In genomic region chr2:8357738-8358137, GRCh38 we compare ENCODE assay signal across 21 cellular contexts.
DNase-seq lines count a peak whose midpoint lies in the region; ATAC-seq and TF ChIP-seq lines count a peak whose summit lies in the region.
"Had no signal": no experiment of that assay in that cellular context is flagged by ENCODE, and none has a peak within 500 bp of the region (broad histone marks: within the 10 kb centered on the region; RNA-seq: fewer than 3 reads in every experiment).

No MANE protein-coding gene starts in this region.

- H3K4me1 Mint-ChIP-seq in GM23338 = no peaks in the 10 kb centered on the region
- H3K4me1 Mint-ChIP-seq in activated T-helper 17 cell treated with anti-CD3 and anti-CD28 coated beads, Interleukin-2, amount 50 U/mL, for 72 hours = peaks cover 12% of the 10 kb centered on the region
- peaks cover 24 to 30% of the 10 kb centered on the region in 2 donors for H3K4me1 Mint-ChIP-seq in natural killer cell treated with Interleukin-12 subunit alpha and Interleukin-12 subunit beta and Interleukin-15 and Interleukin-18, amount 100 ng/mL, for 72 hours (ENCODE audit: low read depth in 2 of 2)

- H3K27ac Mint-ChIP-seq in GM23338 = no peak overlapping the region
- peak overlapping the region; percentile 62 for H3K27ac Mint-ChIP-seq in activated T-helper 17 cell treated with anti-CD3 and anti-CD28 coated beads, Interleukin-2, amount 50 U/mL, for 72 hours
- peak overlapping the region in 1 of 2 donors; percentile 6 for H3K27ac Mint-ChIP-seq in natural killer cell treated with Interleukin-12 subunit alpha and Interleukin-12 subunit beta and Interleukin-15 and Interleukin-18, amount 100 ng/mL, for 72 hours
- H3K27ac Mint-ChIP-seq: CD8-positive, alpha-beta T cell had no signal

- H3K4me2 ChIP-seq in DND-41 (ENCODE audit: insufficient read depth, low read length) (no peak overlapping the region), GM23338 (no peak overlapping the region)

- DNase-seq in DND-41 (no peak), GM23338 (ENCODE audit: low spot score) (no peak), NCI-H1436 treated with DMSO at 0.1 percent for 48 hours (lab: John Stamatoyannopoulos, UW) (no peak), omental fat pad (ENCODE audit: low spot score) (no peak)
- DNase-seq in natural killer cell treated with Interleukin-12 subunit alpha and Interleukin-12 subunit beta and Interleukin-15 and Interleukin-18, amount 100 ng/mL, for 72 hours (ENCODE audit: low spot score) = peak; percentile 59
- DNase-seq: Caco-2; CD8-positive, alpha-beta T cell; DMS79; GF-D8; Kasumi-1; NCI-H1694 treated with DMSO at 0.1 percent for 48 hours; NCI-H2081; NCI-H2227 treated with DMSO at 0.1 percent for 48 hours; NCI-H69; OCI-M1; Peyer's patch; SHP77 treated with DMSO at 0.1 percent for 48 hours had no signal

- no peak overlapping the region for H3K4me3 ChIP-seq in DND-41 (ENCODE audit: low read depth in 1 of 2, low read length in 2 of 2)
- H3K4me3 ChIP-seq in GM23338 = no peak overlapping the region
- H3K4me3 ChIP-seq: Peyer's patch, SK-N-MC had no signal

- H3K9ac ChIP-seq in DND-41 (ENCODE audit: low read depth, low read length) = no peak overlapping the region

- TF ChIP-seq CTCF in DND-41 (IDR thresholded peaks at IDR 0.05; ENCODE audit: borderline replicate concordance, extremely low read depth, low read length, poor library complexity, severe bottlenecking) (peak; percentile 28), GM23338 (conservative IDR thresholded peaks at IDR 0.05; ENCODE audit: low read depth in 2 of 2) (no peak), omental fat pad (IDR thresholded peaks at IDR 0.05) (no peak)

- H3K4me1 ChIP-seq in DND-41 (ENCODE audit: insufficient read depth, low read length) (no peaks in the 10 kb centered on the region), GM23338 (ENCODE audit: insufficient read depth) (no peaks in the 10 kb centered on the region)
- H3K4me1 ChIP-seq: Caco-2, Peyer's patch had no signal

- H3K27ac ChIP-seq in DND-41 (ENCODE audit: low read length) (no peak overlapping the region), GM23338 (ENCODE audit: low read depth) (no peak overlapping the region)
- H3K27ac ChIP-seq: C4-2B, Peyer's patch, SK-N-MC had no signal

- H3K27me3 Mint-ChIP-seq in GM23338 (ENCODE audit: insufficient read depth, low read depth, poor library complexity) = peaks cover 6% of the 10 kb centered on the region
- no peaks in the 10 kb centered on the region for H3K27me3 Mint-ChIP-seq in activated T-helper 17 cell treated with anti-CD3 and anti-CD28 coated beads, Interleukin-2, amount 50 U/mL, for 72 hours
- H3K27me3 Mint-ChIP-seq in natural killer cell treated with Interleukin-12 subunit alpha and Interleukin-12 subunit beta and Interleukin-15 and Interleukin-18, amount 100 ng/mL, for 72 hours = no peaks in the 10 kb centered on the region

- H3K9me2 ChIP-seq in GM23338 (ENCODE audit: insufficient read depth) = no peaks in the 10 kb centered on the region

- H3K27me3 ChIP-seq in DND-41 (ENCODE audit: insufficient read depth, low read length, poor library complexity) (no peaks in the 10 kb centered on the region), GM23338 (ENCODE audit: insufficient read depth) (no peaks in the 10 kb centered on the region)
- H3K27me3 ChIP-seq: Peyer's patch had no signal

- H3K9me3 Mint-ChIP-seq in GM23338 = peaks cover 4% of the 10 kb centered on the region; the same call in 1 of the 3 replicates
- no peaks in the 10 kb centered on the region for H3K9me3 Mint-ChIP-seq in activated T-helper 17 cell treated with anti-CD3 and anti-CD28 coated beads, Interleukin-2, amount 50 U/mL, for 72 hours
- no peaks in the 10 kb centered on the region for H3K9me3 Mint-ChIP-seq in natural killer cell treated with Interleukin-12 subunit alpha and Interleukin-12 subunit beta and Interleukin-15 and Interleukin-18, amount 100 ng/mL, for 72 hours
- H3K9me3 Mint-ChIP-seq: CD8-positive, alpha-beta T cell had no signal

- H3K36me3 Mint-ChIP-seq in GM23338 (ENCODE audit: low read depth) = peaks cover 6% of the 10 kb centered on the region; the same call in 1 of the 3 replicates
- H3K36me3 Mint-ChIP-seq in activated T-helper 17 cell treated with anti-CD3 and anti-CD28 coated beads, Interleukin-2, amount 50 U/mL, for 72 hours (ENCODE audit: low read depth) = no peaks in the 10 kb centered on the region
- H3K36me3 Mint-ChIP-seq in natural killer cell treated with Interleukin-12 subunit alpha and Interleukin-12 subunit beta and Interleukin-15 and Interleukin-18, amount 100 ng/mL, for 72 hours = no peaks in the 10 kb centered on the region
- H3K36me3 Mint-ChIP-seq: CD8-positive, alpha-beta T cell had no signal

- no peak overlapping the region for H2AFZ ChIP-seq in DND-41 (ENCODE audit: low read depth, low read length)
- 0 out of 2 replicates have a peak overlapping the region, but pooled peaks have one; percentile 14 for H2AFZ ChIP-seq in GM23338

- H4K20me1 ChIP-seq in DND-41 (ENCODE audit: insufficient read depth, low read length) (no peaks in the 10 kb centered on the region), GM23338 (replicated peaks; ENCODE audit: insufficient read depth) (no peaks in the 10 kb centered on the region)

- H3K79me2 ChIP-seq in DND-41 (ENCODE audit: insufficient read depth, low read length) (no peaks in the 10 kb centered on the region), GM23338 (replicated peaks; ENCODE audit: insufficient read depth) (no peaks in the 10 kb centered on the region)

- H3F3A ChIP-seq in GM23338 (replicated peaks; ENCODE audit: low read depth) = no peaks in the 10 kb centered on the region

- H3K4me3 Mint-ChIP-seq in GM23338 = no peak overlapping the region
- H3K4me3 Mint-ChIP-seq in activated T-helper 17 cell treated with anti-CD3 and anti-CD28 coated beads, Interleukin-2, amount 50 U/mL, for 72 hours = no peak overlapping the region
- peak overlapping the region; percentile 38 for H3K4me3 Mint-ChIP-seq in natural killer cell treated with Interleukin-12 subunit alpha and Interleukin-12 subunit beta and Interleukin-15 and Interleukin-18, amount 100 ng/mL, for 72 hours
- H3K4me3 Mint-ChIP-seq: CD8-positive, alpha-beta T cell had no signal

- H3K36me3 ChIP-seq in DND-41 (ENCODE audit: insufficient read depth, low read length) (no peaks in the 10 kb centered on the region), GM23338 (ENCODE audit: insufficient read depth) (no peaks in the 10 kb centered on the region)
- H3K36me3 ChIP-seq: Peyer's patch had no signal

- no peaks in the 10 kb centered on the region for H3K9me3 ChIP-seq in DND-41 (ENCODE audit: insufficient read depth, low read length, severe bottlenecking)
- H3K9me3 ChIP-seq: Peyer's patch had no signal

- ATAC-seq in DND-41 (ENCODE audit: insufficient read depth, low read depth) (no peak), GM23338 (no peak), HG03460 (IDR thresholded peaks at IDR 0.05; ENCODE audit: unreplicated experiment) (no peak), omental fat pad (ENCODE audit: low FRiP score) (no peak)
- no peak for ATAC-seq in activated T-helper 17 cell treated with anti-CD3 and anti-CD28 coated beads, Interleukin-2, amount 50 U/mL, for 72 hours (replicated peaks)
- peak; percentile 89 to 94 for ATAC-seq in natural killer cell treated with Interleukin-12 subunit alpha and Interleukin-12 subunit beta and Interleukin-15 and Interleukin-18, amount 100 ng/mL, for 72 hours
- ATAC-seq: CD8-positive, alpha-beta T cell had no signal

TF ChIP-seq in GM23338, 12 proteins besides CTCF, POLR2A, EP300 and RAD21 (continues in another document):
- no peak for TF ChIP-seq ETS1 (IDR thresholded peaks at IDR 0.05)
- TF ChIP-seq EZH2 (IDR thresholded peaks at IDR 0.05; ENCODE audit: low read depth, unreplicated experiment) = no peak
- TF ChIP-seq JUNB (IDR thresholded peaks at IDR 0.05; ENCODE audit: unreplicated experiment) = no peak
- no peak for TF ChIP-seq EZH2phosphoT487 (IDR thresholded peaks at IDR 0.05; ENCODE audit: unreplicated experiment)
- TF ChIP-seq POLR2AphosphoS5 (IDR thresholded peaks at IDR 0.05; ENCODE audit: low read depth) = no peak
- TF ChIP-seq REST (IDR thresholded peaks at IDR 0.05; ENCODE audit: unreplicated experiment) = no peak
- TF ChIP-seq CREB1 (CRISPR knock-in tag; IDR thresholded peaks at IDR 0.05; ENCODE audit: low read depth) = no peak
- TF ChIP-seq NANOG (IDR thresholded peaks at IDR 0.05; ENCODE audit: borderline replicate concordance) = no peak

Comparison
In these comparisons a context has a peak if more than half of its experiments do, and no peak if none do; other contexts are left out.
1. ATAC-seq: peak in natural killer cell treated with Interleukin-12 subunit alpha and Interleukin-12 subunit beta and Interleukin-15 and Interleukin-18, amount 100 ng/mL, for 72 hours (2 of 2); none in DND-41 (single experiment), GM23338 (single experiment), activated T-helper 17 cell treated with anti-CD3 and anti-CD28 coated beads, Interleukin-2, amount 50 U/mL, for 72 hours (single experiment), HG03460 (single experiment) and omental fat pad (single experiment).